23 cellular contexts compared by ENCODE assay signal in genomic region chr6:100167585-100167984, GRCh38.
"Had no signal": no experiment of that assay in that cellular context is flagged by ENCODE, and none has a peak within 500 bp of the region (broad histone marks: within the 10 kb centered on the region; RNA-seq: fewer than 3 reads in every experiment).

No MANE protein-coding gene starts in this region.

- H3K27me3 ChIP-seq: hepatocyte, ovary, tibial artery had no signal

- H3K36me3 ChIP-seq: ovary, tibial artery had no signal

- ATAC-seq: activated CD8-positive, alpha-beta T cell treated with anti-CD3 and anti-CD28 coated beads, Interleukin-2, amount 10 ng/mL, durations not matched to agents 7 days and 5 days; naive thymus-derived CD4-positive, alpha-beta T cell; psoas muscle; right cardiac atrium had no signal

- H3K4me1 ChIP-seq: tibial artery had no signal

- H3K27ac ChIP-seq: hepatocyte, ovary, psoas muscle, tibial artery had no signal

- H3K4me3 ChIP-seq: hepatocyte, ovary, psoas muscle, tibial artery had no signal

- DNase-seq: activated CD4-positive, alpha-beta T cell treated with anti-CD3 and anti-CD28 coated beads for 48 hours; activated CD4-positive, CD25-positive, alpha-beta regulatory T cell; activated CD8-positive, alpha-beta T cell treated with anti-CD3 and anti-CD28 coated beads, Interleukin-2, amount 10 ng/mL, durations not matched to agents 7 days and 5 days; activated effector memory CD4-positive, alpha-beta T cell treated with Interleukin-2 at 50 U/mL for 16 hours; activated naive CD4-positive, alpha-beta T cell treated with anti-CD3 and anti-CD28 coated beads, Interleukin-2, amount 50 U/mL, for 16 hours; activated T-cell treated with anti-CD3 and anti-CD28 coated beads, Interleukin-2, amount 50 U/mL, for 48 hours; dermis blood vessel endothelial cell; effector memory CD4-positive, alpha-beta T cell; foreskin fibroblast; immature natural killer cell; mesenchymal stem cell; naive thymus-derived CD4-positive, alpha-beta T cell; ovary; psoas muscle; right cardiac atrium; stimulated activated CD4-positive, alpha-beta T cell treated with anti-CD3 and anti-CD28 coated beads, Interleukin-2, amount 100 ng/mL, for 24 hours; stimulated activated naive CD4-positive, alpha-beta T cell treated with Interleukin-2 at 50 U/mL for 16 hours; T-helper 1 cell; T-helper 9 cell; tibial artery had no signal

- H2AFZ ChIP-seq: hepatocyte had no signal

- H3K4me2 ChIP-seq: hepatocyte had no signal

- H3K9me3 ChIP-seq: ovary, psoas muscle, tibial artery had no signal

- FAIRE-seq: astrocyte, bronchial epithelial cell had no signal

- H3K79me2 ChIP-seq: hepatocyte had no signal
